ENCODE assay signal across 11 cellular contexts in genomic region chr4:15695240-15695699, GRCh38. TPM values are rescaled to one million over a fixed set of nuclear protein-coding genes. Genes with fewer than 3 reads are reported as not detected.
DNase-seq lines count a peak whose midpoint lies in the region; TF ChIP-seq lines count a peak whose summit lies in the region.
"Had no signal": no experiment of that assay in that cellular context is flagged by ENCODE, and none has a peak within 500 bp of the region (broad histone marks: within the 10 kb centered on the region; RNA-seq: fewer than 3 reads in every experiment).

No MANE protein-coding gene starts in this region.

- TF ChIP-seq POLR2A in Peyer's patch (IDR thresholded peaks at IDR 0.05) (no peak), prostate gland (IDR thresholded peaks at IDR 0.05) (no peak)

- DNase-seq in DMS79 treated with DMSO at 0.1 percent for 48 hours (lab: John Stamatoyannopoulos, UW) (peak; percentile 49), NCI-H187 (lab: John Stamatoyannopoulos, UW) (peak; percentile 58 to 71), brain microvascular endothelial cell (peak; percentile 87), Peyer's patch (no peak), prostate gland (ENCODE audit: low spot score) (no peak)
- no peak for DNase-seq in activated CD4-positive, alpha-beta T cell treated with anti-CD3 and anti-CD28 coated beads for 48 hours
- DNase-seq in activated CD4-positive, CD25-positive, alpha-beta regulatory T cell treated with anti-CD3 and anti-CD28 coated beads, Interleukin-2, amount 50 U/mL, for 72 hours = no peak
- DNase-seq: activated B cell treated with CpG ODN at 0.5 μM for 24 hours, gastrocnemius medialis, GF-D8 had no signal

- H3K4me3 ChIP-seq in brain microvascular endothelial cell (ENCODE audit: low read depth, low read length) = no peak overlapping the region
- H3K4me3 ChIP-seq in mesodermal cell (ENCODE audit: extremely low read depth, insufficient read depth, low read length, poor library complexity, severe bottlenecking) = no peak overlapping the region
- H3K4me3 ChIP-seq in Peyer's patch = no peak overlapping the region
- H3K4me3 ChIP-seq in prostate gland = no peak overlapping the region
- H3K4me3 ChIP-seq: gastrocnemius medialis had no signal

- peaks cover 14% of the 10 kb centered on the region for H3K9me3 ChIP-seq in mesodermal cell (ENCODE audit: control insufficient read depth, low read length)
- no peaks in the 10 kb centered on the region for H3K9me3 ChIP-seq in Peyer's patch
- no peaks in the 10 kb centered on the region for H3K9me3 ChIP-seq in prostate gland
- H3K9me3 ChIP-seq: gastrocnemius medialis had no signal

- peak overlapping the region; percentile 67 for H3K27ac ChIP-seq in brain microvascular endothelial cell
- H3K27ac ChIP-seq in mesodermal cell (ENCODE audit: low read depth, low read length, severe bottlenecking) = peak overlapping the region; percentile 71
- no peak overlapping the region for H3K27ac ChIP-seq in Peyer's patch
- no peak overlapping the region for H3K27ac ChIP-seq in prostate gland
- H3K27ac ChIP-seq: gastrocnemius medialis had no signal

- H3K4me1 ChIP-seq in mesodermal cell (ENCODE audit: control insufficient read depth, insufficient read depth, low read length, poor library complexity, severe bottlenecking) (peaks cover 44% of the 10 kb centered on the region), Peyer's patch (no peaks in the 10 kb centered on the region), prostate gland (replicated peaks) (no peaks in the 10 kb centered on the region)
- H3K4me1 ChIP-seq: gastrocnemius medialis had no signal

- intact Hi-C loops in prostate gland (cut with DNase I) = no loop called here

- WGBS in mesodermal cell (ENCODE audit: insufficient coverage in 2 of 2), 2 experiments = 75 to 76% methylated on average over 7 to 9 of the region's 10 CpGs
- WGBS in prostate gland = 85% methylated on average over 10 of the region's 10 CpGs

- no peaks in the 10 kb centered on the region for H3K27me3 ChIP-seq in brain microvascular endothelial cell (replicated peaks)
- no peaks in the 10 kb centered on the region for H3K27me3 ChIP-seq in Peyer's patch
- no peaks in the 10 kb centered on the region for H3K27me3 ChIP-seq in prostate gland (replicated peaks; ENCODE audit: insufficient read depth)
- H3K27me3 ChIP-seq: gastrocnemius medialis had no signal

- no peaks in the 10 kb centered on the region for H3K36me3 ChIP-seq in brain microvascular endothelial cell (replicated peaks)
- peaks cover 4% of the 10 kb centered on the region for H3K36me3 ChIP-seq in mesodermal cell (ENCODE audit: control insufficient read depth, insufficient read depth, low read length)
- no peaks in the 10 kb centered on the region for H3K36me3 ChIP-seq in Peyer's patch
- no peaks in the 10 kb centered on the region for H3K36me3 ChIP-seq in prostate gland
- H3K36me3 ChIP-seq: gastrocnemius medialis had no signal

- peak; percentile 13 for TF ChIP-seq CTCF in brain microvascular endothelial cell (IDR thresholded peaks at IDR 0.05; ENCODE audit: low read depth, low read length, missing control alignments)
- TF ChIP-seq CTCF in Peyer's patch (IDR thresholded peaks at IDR 0.05) = no peak
- no peak for TF ChIP-seq CTCF in prostate gland (IDR thresholded peaks at IDR 0.05)

- in situ Hi-C loops in brain microvascular endothelial cell (cut with HindIII; ENCODE audit: low pct_ligation_motif_present, low sequenced_read_pairs) = no loop called here

RNA-seq across cellular contexts. Expression of gene BST1, which starts 7.6 kb away (rescaled TPM):
- polyA plus RNA-seq in mesodermal cell (2013, experiment 1 of 2) = 4.0 TPM
- polyA plus RNA-seq in mesodermal cell (2013, experiment 2 of 2) = 3.1 TPM
- 10 to 100 TPM in 3 of 4 donors, 1 to 10 TPM in 1; 7.4 to 62.5 (median 40.2) TPM for total RNA-seq in Peyer's patch
- total RNA-seq in prostate gland = 1 to 10 TPM; 1.1 to 2.3 TPM

RNA-seq across cellular contexts. Expression of gene FAM200B, which starts 13.6 kb away (rescaled TPM):
- 57.9 TPM for polyA plus RNA-seq in mesodermal cell (2013, experiment 1 of 2)
- 63.9 TPM for polyA plus RNA-seq in mesodermal cell (2013, experiment 2 of 2)
- total RNA-seq in Peyer's patch = 10 to 100 TPM; 15.1 to 59.4 (median 33.9) TPM
- total RNA-seq in prostate gland = 10 to 100 TPM; 38.9 to 52.5 TPM

RNA-seq across cellular contexts. Expression of gene FBXL5, which starts 40.1 kb away (rescaled TPM):
- 81.9 TPM for polyA plus RNA-seq in mesodermal cell (2013, experiment 1 of 2)
- polyA plus RNA-seq in mesodermal cell (2013, experiment 2 of 2) = 78.0 TPM
- total RNA-seq in Peyer's patch (100 to 1,000 TPM in 2 of 4 donors, 10 to 100 TPM in 2; 58.7 to 104 (median 99.4) TPM), prostate gland (100 to 1,000 TPM in 1 of 2 donors, 10 to 100 TPM in 1; 86.0 to 123 TPM)

Comparison
In these comparisons a context has a peak if more than half of its experiments do, and no peak if none do; other contexts are left out.
1. DNase-seq: peak in DMS79 treated with DMSO at 0.1 percent for 48 hours (single experiment), NCI-H187 (2 of 2) and brain microvascular endothelial cell (single experiment); none in activated CD4-positive, alpha-beta T cell treated with anti-CD3 and anti-CD28 coated beads for 48 hours (single experiment), Peyer's patch (0 of 3), activated CD4-positive, CD25-positive, alpha-beta regulatory T cell treated with anti-CD3 and anti-CD28 coated beads, Interleukin-2, amount 50 U/mL, for 72 hours (single experiment) and prostate gland (single experiment).
2. H3K27ac ChIP-seq: peak in brain microvascular endothelial cell (single experiment) and mesodermal cell (single experiment); none in Peyer's patch (0 of 4) and prostate gland (0 of 2).